Comparison of ENCODE assay signal across 9 cellular contexts in the genomic region with DNA sequence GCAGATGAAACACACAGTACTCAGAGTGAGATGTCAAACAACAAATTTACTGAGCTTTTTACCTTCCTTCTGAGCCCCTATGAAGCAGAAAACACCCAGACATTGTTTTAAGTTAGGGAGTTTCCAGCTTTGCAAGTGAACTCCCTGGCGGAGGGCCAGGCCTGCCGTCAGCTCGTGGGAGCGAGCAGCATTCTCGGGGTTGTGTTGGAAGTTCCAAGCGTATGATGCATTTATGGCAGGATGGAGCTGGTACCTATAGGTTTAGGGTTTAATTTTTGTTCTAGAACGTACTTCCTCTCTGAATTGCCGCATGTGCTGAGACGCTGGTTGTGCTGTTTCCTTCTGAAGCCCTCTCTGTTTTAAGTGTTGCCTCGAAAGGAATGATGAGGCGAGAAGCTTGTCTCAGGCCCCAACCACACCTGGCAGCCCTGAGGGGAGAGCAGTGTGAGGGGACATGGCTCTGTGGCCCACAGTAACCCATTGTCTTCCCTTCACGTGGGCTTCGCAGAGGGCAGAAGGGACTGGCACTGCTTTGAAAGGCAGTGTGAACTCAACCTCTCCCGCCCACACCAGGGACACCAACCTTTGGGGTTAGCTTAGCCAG.
A peak's percentile ranks its signal among the peaks of the same experiment; 100 is the strongest.
DNase-seq lines count a peak whose midpoint lies in the region; ATAC-seq and TF ChIP-seq lines count a peak whose summit lies in the region.
"Had no signal": no experiment of that assay in that cellular context is flagged by ENCODE, and none has a peak within 500 bp of the region (broad histone marks: within the 10 kb centered on the region; RNA-seq: fewer than 3 reads in every experiment).

No MANE protein-coding gene starts in this region.

- DNase-seq in AG04450 (ENCODE audit: low read depth, low spot score) = peak; percentile 86
- DNase-seq in HT1080 (ENCODE audit: low read depth) = peak; percentile 19
- peak; percentile 87 for DNase-seq in epithelial cell of proximal tubule (ENCODE audit: low read depth)
- peak; percentile 95 for DNase-seq in non-pigmented ciliary epithelial cell (ENCODE audit: low read depth)
- no peak for DNase-seq in stimulated activated naive CD4-positive, alpha-beta T cell (lab: John Stamatoyannopoulos, UW)
- no peak for DNase-seq in putamen (ENCODE audit: low spot score)
- no peak for DNase-seq in islet precursor cell

- TF ChIP-seq CTCF in AG04450 (IDR thresholded peaks at IDR 0.05; ENCODE audit: low read depth, low read length) (no peak), epithelial cell of proximal tubule (conservative IDR thresholded peaks at IDR 0.05; ENCODE audit: low read depth, low read length) (no peak)

- no peaks in the 10 kb centered on the region for H3K27me3 ChIP-seq in AG04450 (ENCODE audit: control insufficient read depth, insufficient read depth, low read length)

- POLR2A ChIA-PET in AG04450 (lab: Yijun Ruan, JAX) = no interaction called here

- H3K9me3 ChIP-seq in AG04450 (ENCODE audit: control insufficient read depth, insufficient read depth, low read length) = no peaks in the 10 kb centered on the region

- CTCF ChIA-PET in AG04450 (lab: Charles Lee) = interaction anchor here (0.5 to 2.7 kb wide), 4 partner anchors 53 to 380 kb away, joined by 3 to 7 read pairs (median 6); no protein-coding TSS in a partner anchor

- H3K4me3 ChIP-seq in AG04450 (ENCODE audit: low read depth, low read length) = no peak overlapping the region
- H3K4me3 ChIP-seq in epithelial cell of proximal tubule (ENCODE audit: low read depth, low read length) = no peak overlapping the region

- no peak for ATAC-seq in HG03039 (IDR thresholded peaks at IDR 0.05; ENCODE audit: unreplicated experiment)
- ATAC-seq: activated naive CD4-positive, alpha-beta T cell treated with anti-CD3 and anti-CD28 coated beads, Interleukin-2, amount 50 U/mL, for 72 hours had no signal

- peak overlapping the region; percentile 67 for H3K27ac ChIP-seq in AG04450 (ENCODE audit: low read depth, low read length)

Comparison
In these comparisons a context has a peak if more than half of its experiments do, and no peak if none do; other contexts are left out.
1. DNase-seq: peak in AG04450 (single experiment), HT1080 (single experiment), epithelial cell of proximal tubule (single experiment) and non-pigmented ciliary epithelial cell (single experiment); none in stimulated activated naive CD4-positive, alpha-beta T cell (0 of 6), putamen (single experiment) and islet precursor cell (single experiment).